In the genomic region with DNA sequence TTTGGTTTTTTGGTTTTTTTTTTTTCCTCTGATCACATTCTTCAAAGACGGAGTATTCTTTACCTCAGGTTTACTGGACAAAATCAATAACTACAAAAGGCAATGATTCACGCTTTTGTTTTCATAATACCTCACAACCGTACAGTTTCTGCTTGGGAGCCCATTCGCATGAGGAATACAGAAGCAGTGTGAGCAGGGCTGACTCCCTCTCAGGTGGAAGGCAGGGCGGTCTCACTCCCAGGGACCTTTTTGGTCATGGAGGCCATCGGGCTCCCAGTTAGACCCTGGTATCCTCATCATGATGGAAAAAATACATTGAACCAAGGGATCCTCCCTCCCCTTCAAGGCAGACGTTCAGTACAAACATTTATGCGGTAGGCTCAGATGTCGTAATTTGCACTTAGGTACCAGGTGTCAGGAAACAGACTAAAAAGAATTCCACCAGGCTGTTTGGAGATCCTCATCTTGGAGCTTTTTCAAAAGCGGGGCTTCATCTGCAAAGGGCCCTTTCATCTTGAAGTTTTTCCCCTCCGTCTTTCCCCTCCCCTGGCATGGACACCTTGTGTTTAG, we compare ENCODE assay signal across 1 cellular context.
TF ChIP-seq lines count a peak whose summit lies in the region.

No MANE protein-coding gene starts in this region.

TF ChIP-seq in WTC11, 78 proteins besides CTCF, POLR2A, EP300 and RAD21 (continued from another document):
- TF ChIP-seq, protein P1, sequence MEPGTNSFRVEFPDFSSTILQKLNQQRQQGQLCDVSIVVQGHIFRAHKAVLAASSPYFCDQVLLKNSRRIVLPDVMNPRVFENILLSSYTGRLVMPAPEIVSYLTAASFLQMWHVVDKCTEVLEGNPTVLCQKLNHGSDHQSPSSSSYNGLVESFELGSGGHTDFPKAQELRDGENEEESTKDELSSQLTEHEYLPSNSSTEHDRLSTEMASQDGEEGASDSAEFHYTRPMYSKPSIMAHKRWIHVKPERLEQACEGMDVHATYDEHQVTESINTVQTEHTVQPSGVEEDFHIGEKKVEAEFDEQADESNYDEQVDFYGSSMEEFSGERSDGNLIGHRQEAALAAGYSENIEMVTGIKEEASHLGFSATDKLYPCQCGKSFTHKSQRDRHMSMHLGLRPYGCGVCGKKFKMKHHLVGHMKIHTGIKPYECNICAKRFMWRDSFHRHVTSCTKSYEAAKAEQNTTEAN (CRISPR knock-in tag; IDR thresholded peaks at IDR 0.05), result no peak
- TF ChIP-seq TCF7 (CRISPR knock-in tag; IDR thresholded peaks at IDR 0.05; ENCODE audit: low read depth) (no peak), ZNF532 (CRISPR knock-in tag; IDR thresholded peaks at IDR 0.05; ENCODE audit: borderline replicate concordance) (no peak), NFYB (CRISPR knock-in tag; conservative IDR thresholded peaks at IDR 0.05; ENCODE audit: low read depth) (no peak), KAT7 (CRISPR knock-in tag; IDR thresholded peaks at IDR 0.05; ENCODE audit: borderline replicate concordance) (no peak), NR3C1 (CRISPR knock-in tag; conservative IDR thresholded peaks at IDR 0.05; ENCODE audit: low read depth) (no peak), TEAD1 (CRISPR knock-in tag; IDR thresholded peaks at IDR 0.05) (no peak), ZNF425 (CRISPR knock-in tag; conservative IDR thresholded peaks at IDR 0.05) (no peak), HMGXB4 (CRISPR knock-in tag; IDR thresholded peaks at IDR 0.05) (no peak), ARID4B (CRISPR knock-in tag; IDR thresholded peaks at IDR 0.05; ENCODE audit: borderline replicate concordance) (no peak), GRHL2 (CRISPR knock-in tag; IDR thresholded peaks at IDR 0.05; ENCODE audit: insufficient replicate concordance, severe bottlenecking) (no peak), MYBL2 (CRISPR knock-in tag; IDR thresholded peaks at IDR 0.05) (no peak), NR2C2 (CRISPR knock-in tag; IDR thresholded peaks at IDR 0.05) (no peak), GABPB1 (CRISPR knock-in tag; IDR thresholded peaks at IDR 0.05) (no peak)
- TF ChIP-seq, protein P2, sequence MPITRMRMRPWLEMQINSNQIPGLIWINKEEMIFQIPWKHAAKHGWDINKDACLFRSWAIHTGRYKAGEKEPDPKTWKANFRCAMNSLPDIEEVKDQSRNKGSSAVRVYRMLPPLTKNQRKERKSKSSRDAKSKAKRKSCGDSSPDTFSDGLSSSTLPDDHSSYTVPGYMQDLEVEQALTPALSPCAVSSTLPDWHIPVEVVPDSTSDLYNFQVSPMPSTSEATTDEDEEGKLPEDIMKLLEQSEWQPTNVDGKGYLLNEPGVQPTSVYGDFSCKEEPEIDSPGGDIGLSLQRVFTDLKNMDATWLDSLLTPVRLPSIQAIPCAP (CRISPR knock-in tag; IDR thresholded peaks at IDR 0.05), result no peak
- TF ChIP-seq, protein P3, sequence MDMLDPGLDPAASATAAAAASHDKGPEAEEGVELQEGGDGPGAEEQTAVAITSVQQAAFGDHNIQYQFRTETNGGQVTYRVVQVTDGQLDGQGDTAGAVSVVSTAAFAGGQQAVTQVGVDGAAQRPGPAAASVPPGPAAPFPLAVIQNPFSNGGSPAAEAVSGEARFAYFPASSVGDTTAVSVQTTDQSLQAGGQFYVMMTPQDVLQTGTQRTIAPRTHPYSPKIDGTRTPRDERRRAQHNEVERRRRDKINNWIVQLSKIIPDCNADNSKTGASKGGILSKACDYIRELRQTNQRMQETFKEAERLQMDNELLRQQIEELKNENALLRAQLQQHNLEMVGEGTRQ (CRISPR knock-in tag; IDR thresholded peaks at IDR 0.05), result no peak
- TF ChIP-seq, protein P4, sequence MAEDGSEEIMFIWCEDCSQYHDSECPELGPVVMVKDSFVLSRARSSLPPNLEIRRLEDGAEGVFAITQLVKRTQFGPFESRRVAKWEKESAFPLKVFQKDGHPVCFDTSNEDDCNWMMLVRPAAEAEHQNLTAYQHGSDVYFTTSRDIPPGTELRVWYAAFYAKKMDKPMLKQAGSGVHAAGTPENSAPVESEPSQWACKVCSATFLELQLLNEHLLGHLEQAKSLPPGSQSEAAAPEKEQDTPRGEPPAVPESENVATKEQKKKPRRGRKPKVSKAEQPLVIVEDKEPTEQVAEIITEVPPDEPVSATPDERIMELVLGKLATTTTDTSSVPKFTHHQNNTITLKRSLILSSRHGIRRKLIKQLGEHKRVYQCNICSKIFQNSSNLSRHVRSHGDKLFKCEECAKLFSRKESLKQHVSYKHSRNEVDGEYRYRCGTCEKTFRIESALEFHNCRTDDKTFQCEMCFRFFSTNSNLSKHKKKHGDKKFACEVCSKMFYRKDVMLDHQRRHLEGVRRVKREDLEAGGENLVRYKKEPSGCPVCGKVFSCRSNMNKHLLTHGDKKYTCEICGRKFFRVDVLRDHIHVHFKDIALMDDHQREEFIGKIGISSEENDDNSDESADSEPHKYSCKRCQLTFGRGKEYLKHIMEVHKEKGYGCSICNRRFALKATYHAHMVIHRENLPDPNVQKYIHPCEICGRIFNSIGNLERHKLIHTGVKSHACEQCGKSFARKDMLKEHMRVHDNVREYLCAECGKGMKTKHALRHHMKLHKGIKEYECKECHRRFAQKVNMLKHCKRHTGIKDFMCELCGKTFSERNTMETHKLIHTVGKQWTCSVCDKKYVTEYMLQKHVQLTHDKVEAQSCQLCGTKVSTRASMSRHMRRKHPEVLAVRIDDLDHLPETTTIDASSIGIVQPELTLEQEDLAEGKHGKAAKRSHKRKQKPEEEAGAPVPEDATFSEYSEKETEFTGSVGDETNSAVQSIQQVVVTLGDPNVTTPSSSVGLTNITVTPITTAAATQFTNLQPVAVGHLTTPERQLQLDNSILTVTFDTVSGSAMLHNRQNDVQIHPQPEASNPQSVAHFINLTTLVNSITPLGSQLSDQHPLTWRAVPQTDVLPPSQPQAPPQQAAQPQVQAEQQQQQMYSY (CRISPR knock-in tag; IDR thresholded peaks at IDR 0.05), result no peak
